26 cellular contexts compared by ENCODE assay signal in genomic region chr5:179181988-179182387, GRCh38.
"Had no signal": no experiment of that assay in that cellular context is flagged by ENCODE, and none has a peak within 500 bp of the region (broad histone marks: within the 10 kb centered on the region; RNA-seq: fewer than 3 reads in every experiment).

No MANE protein-coding gene starts in this region.

- H3K36me3 ChIP-seq: breast epithelium, sigmoid colon, thyroid gland, upper lobe of right lung, WERI-Rb-1 had no signal

- H3K27ac ChIP-seq: hepatocyte, left ventricle myocardium inferior, sigmoid colon, thyroid gland, upper lobe of right lung, WERI-Rb-1 had no signal

- DNase-seq: activated CD4-positive, alpha-beta T cell treated with anti-CD3 and anti-CD28 coated beads for 1 hour; activated CD4-positive, alpha-beta T cell treated with anti-CD3 and anti-CD28 coated beads, Interleukin-2, amount 50 U/mL, for 1 hour; activated CD8-positive, alpha-beta memory T cell treated with anti-CD3 and anti-CD28 coated beads for 24 hours; activated CD8-positive, alpha-beta memory T cell treated with anti-CD3 and anti-CD28 coated beads, Interleukin-2, amount 50 U/mL, for 4 hours; activated naive CD4-positive, alpha-beta T cell treated with Interleukin-2 at 50 U/mL for 16 hours; activated naive CD8-positive, alpha-beta T cell treated with anti-CD3 and anti-CD28 coated beads for 36 hours; activated T-cell treated with anti-CD3 and anti-CD28 coated beads, Interleukin-2, amount 50 U/mL, for 24 hours; cerebellar nuclear complex; effector CD4-positive, alpha-beta T cell; erythroblast; foreskin fibroblast; immature natural killer cell; kidney glomerular epithelial cell; left ventricle myocardium inferior; occipital lobe; stimulated activated CD4-positive, alpha-beta T cell treated with anti-CD3 and anti-CD28 coated beads, Interleukin-4, amount 100 ng/mL, for 1 hour; stimulated activated naive CD4-positive, alpha-beta T cell treated with Interleukin-2 at 50 U/mL for 16 hours; substantia nigra; T-cell; thyroid gland; upper lobe of right lung; WERI-Rb-1 had no signal

- H3K27me3 ChIP-seq: hepatocyte, sigmoid colon, thyroid gland, upper lobe of right lung had no signal

- H3K9me3 ChIP-seq: thyroid gland, upper lobe of right lung had no signal

- H3K4me1 ChIP-seq: breast epithelium, left ventricle myocardium inferior, sigmoid colon, thyroid gland, upper lobe of right lung had no signal

- ATAC-seq: T-cell, upper lobe of right lung had no signal

- H3K4me3 ChIP-seq: breast epithelium, hepatocyte, left ventricle myocardium inferior, sigmoid colon, smooth muscle cell, thyroid gland, upper lobe of right lung had no signal
